In genomic region chr2:226410212-226410611, GRCh38 we compare ENCODE assay signal across 21 cellular contexts.
"Had no signal": no experiment of that assay in that cellular context is flagged by ENCODE, and none has a peak within 500 bp of the region (broad histone marks: within the 10 kb centered on the region; RNA-seq: fewer than 3 reads in every experiment).

No MANE protein-coding gene starts in this region.

- H3K27me3 ChIP-seq: breast epithelium, esophagus squamous epithelium, foreskin keratinocyte, sigmoid colon, testis, uterus had no signal

- H3K36me3 ChIP-seq: breast epithelium, esophagus squamous epithelium, sigmoid colon, uterus had no signal

- H3K4me3 ChIP-seq: breast epithelium, coronary artery, esophagus squamous epithelium, sigmoid colon, testis, uterus had no signal

- DNase-seq: activated B cell treated with CpG ODN at 0.5 μM for 24 hours; activated CD4-positive, alpha-beta T cell treated with anti-CD3 and anti-CD28 coated beads for 36 hours; activated CD4-positive, alpha-beta T cell treated with anti-CD3 and anti-CD28 coated beads, Interleukin-2, amount 50 U/mL, for 4 hours; activated CD8-positive, alpha-beta memory T cell treated with anti-CD3 and anti-CD28 coated beads, Interleukin-2, amount 50 U/mL, for 48 hours; activated naive CD4-positive, alpha-beta T cell; activated T-cell treated with anti-CD3 and anti-CD28 coated beads, Interleukin-2, amount 50 U/mL, for 4 hours; amniotic stem cell; esophagus squamous epithelium; kidney glomerular epithelial cell; nephron progenitor cell; sigmoid colon; stimulated activated CD4-positive, alpha-beta T cell treated with anti-CD3 and anti-CD28 coated beads, Interleukin-2, amount 100 ng/mL, for 48 hours; stimulated activated CD8-positive, alpha-beta memory T cell treated with anti-CD3 and anti-CD28 coated beads, Interleukin-4, amount 100 ng/mL, for 48 hours; stimulated activated naive B cell treated with anti-CD40 and anti-IgM and Interleukin-4, amounts not matched to agents 10 μg/mL and 1 μg/mL and 100 μg/mL, for 72 hours; T1000; testis; trophoblast cell; uterus had no signal

- H3K27ac ChIP-seq: breast epithelium, coronary artery, esophagus squamous epithelium, sigmoid colon, testis, uterus had no signal

- H3K4me1 ChIP-seq: breast epithelium, testis, uterus had no signal

- H3K9me3 ChIP-seq: breast epithelium, esophagus squamous epithelium, sigmoid colon, testis, uterus had no signal
